Comparison of ENCODE assay signal across 20 cellular contexts in the genomic region with DNA sequence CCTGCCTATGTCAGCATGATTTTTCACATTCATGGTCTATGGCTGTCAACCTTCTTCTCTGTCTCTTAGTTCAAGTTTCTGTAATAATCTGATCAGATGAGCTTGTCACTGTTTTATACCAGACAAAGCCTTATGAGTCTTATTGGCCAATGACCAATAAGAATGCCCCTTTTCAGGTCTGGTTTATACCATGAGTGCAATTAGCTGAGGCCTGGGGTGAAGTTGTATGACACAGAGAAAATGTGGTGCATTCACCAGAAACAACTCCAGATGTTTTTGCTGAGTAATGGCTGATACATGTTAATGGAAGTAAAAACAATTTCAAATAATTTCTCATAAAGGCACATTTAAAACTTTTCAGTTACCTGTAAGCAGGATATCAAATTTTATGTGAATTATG.
"Had no signal": no experiment of that assay in that cellular context is flagged by ENCODE, and none has a peak within 500 bp of the region (broad histone marks: within the 10 kb centered on the region; RNA-seq: fewer than 3 reads in every experiment).

No MANE protein-coding gene starts in this region.

- H3K9me3 ChIP-seq: pancreas had no signal

- H3K4me3 ChIP-seq: cardiac muscle cell, lung, neural progenitor cell, pancreas had no signal

- H3K9ac ChIP-seq: neural progenitor cell had no signal

- H3K27me3 ChIP-seq: cardiac muscle cell, neural progenitor cell, pancreas had no signal

- DNase-seq: activated CD4-positive, alpha-beta memory T cell treated with anti-CD3 and anti-CD28 coated beads for 36 hours; activated CD4-positive, alpha-beta T cell treated with anti-CD3 and anti-CD28 coated beads for 36 hours; activated naive CD4-positive, alpha-beta T cell; activated naive CD8-positive, alpha-beta T cell treated with anti-CD3 and anti-CD28 coated beads for 36 hours; amniotic stem cell; effector CD8-positive, alpha-beta T cell; foreskin fibroblast; hippocampal formation; naive thymus-derived CD4-positive, alpha-beta T cell; pancreas; stimulated activated naive B cell treated with anti-CD40 and anti-IgM and Interleukin-4, amounts not matched to agents 10 μg/mL and 1 μg/mL and 100 μg/mL, for 72 hours; SW 1271 had no signal

- H3K36me3 Mint-ChIP-seq: activated CD4-positive, alpha-beta memory T cell treated with anti-CD3 and anti-CD28 coated beads for 36 hours; activated naive CD8-positive, alpha-beta T cell treated with anti-CD3 and anti-CD28 coated beads for 36 hours; naive thymus-derived CD4-positive, alpha-beta T cell; neural progenitor cell; stimulated activated naive B cell treated with anti-CD40 and anti-IgM and Interleukin-4, amounts not matched to agents 10 μg/mL and 1 μg/mL and 100 μg/mL, for 72 hours; WTC11 had no signal

- H3K9me3 Mint-ChIP-seq: dendritic cell treated with granulocyte-macrophage colony-stimulating factor and Interleukin-4, amounts not matched to agents 40 ng/mL and 50 ng/mL, for 4 days; neural progenitor cell; WTC11 had no signal

- H3K36me3 ChIP-seq: cardiac muscle cell, neural progenitor cell, pancreas had no signal

- H3K27ac Mint-ChIP-seq: activated CD4-positive, alpha-beta memory T cell treated with anti-CD3 and anti-CD28 coated beads for 36 hours; activated CD4-positive, alpha-beta T cell treated with anti-CD3 and anti-CD28 coated beads for 36 hours; activated naive CD8-positive, alpha-beta T cell treated with anti-CD3 and anti-CD28 coated beads for 36 hours; activated T-helper 17 cell treated with anti-CD3 and anti-CD28 coated beads, Interleukin-2, amount 50 U/mL, for 72 hours; dendritic cell treated with granulocyte-macrophage colony-stimulating factor and Interleukin-4, amounts not matched to agents 40 ng/mL and 50 ng/mL, for 4 days; naive thymus-derived CD4-positive, alpha-beta T cell; stimulated activated naive B cell treated with anti-CD40 and anti-IgM and Interleukin-4, amounts not matched to agents 10 μg/mL and 1 μg/mL and 100 μg/mL, for 72 hours; T-helper 2 cell treated with Interferon-gamma antibody and Interleukin-4, amounts not matched to agents 5 μg/mL and 100 μg/mL, for 36 hours; WTC11 had no signal

- H3K4me1 Mint-ChIP-seq: activated CD4-positive, alpha-beta T cell treated with anti-CD3 and anti-CD28 coated beads for 36 hours; activated naive CD8-positive, alpha-beta T cell treated with anti-CD3 and anti-CD28 coated beads for 36 hours; activated T-helper 17 cell treated with anti-CD3 and anti-CD28 coated beads, Interleukin-2, amount 50 U/mL, for 72 hours; naive thymus-derived CD4-positive, alpha-beta T cell; stimulated activated naive B cell treated with anti-CD40 and anti-IgM and Interleukin-4, amounts not matched to agents 10 μg/mL and 1 μg/mL and 100 μg/mL, for 72 hours had no signal

- FAIRE-seq: endothelial cell of umbilical vein had no signal

- H3K27ac ChIP-seq: cardiac muscle cell, neural progenitor cell, pancreas had no signal

- H3K4me2 ChIP-seq: neural progenitor cell had no signal

- H3K4me1 ChIP-seq: pancreas had no signal

- H3K27me3 Mint-ChIP-seq: activated CD4-positive, alpha-beta memory T cell treated with anti-CD3 and anti-CD28 coated beads for 36 hours; activated CD4-positive, alpha-beta T cell treated with anti-CD3 and anti-CD28 coated beads for 36 hours; activated naive CD8-positive, alpha-beta T cell treated with anti-CD3 and anti-CD28 coated beads for 36 hours; activated T-helper 17 cell treated with anti-CD3 and anti-CD28 coated beads, Interleukin-2, amount 50 U/mL, for 72 hours; dendritic cell treated with granulocyte-macrophage colony-stimulating factor and Interleukin-4, amounts not matched to agents 40 ng/mL and 50 ng/mL, for 4 days; naive thymus-derived CD4-positive, alpha-beta T cell; stimulated activated naive B cell treated with anti-CD40 and anti-IgM and Interleukin-4, amounts not matched to agents 10 μg/mL and 1 μg/mL and 100 μg/mL, for 72 hours had no signal

- H3K4me3 Mint-ChIP-seq: activated CD4-positive, alpha-beta memory T cell treated with anti-CD3 and anti-CD28 coated beads for 36 hours; activated CD4-positive, alpha-beta T cell treated with anti-CD3 and anti-CD28 coated beads for 36 hours; activated naive CD8-positive, alpha-beta T cell treated with anti-CD3 and anti-CD28 coated beads for 36 hours; activated T-helper 17 cell treated with anti-CD3 and anti-CD28 coated beads, Interleukin-2, amount 50 U/mL, for 72 hours; dendritic cell treated with granulocyte-macrophage colony-stimulating factor and Interleukin-4, amounts not matched to agents 40 ng/mL and 50 ng/mL, for 4 days; naive thymus-derived CD4-positive, alpha-beta T cell; neural progenitor cell; stimulated activated naive B cell treated with anti-CD40 and anti-IgM and Interleukin-4, amounts not matched to agents 10 μg/mL and 1 μg/mL and 100 μg/mL, for 72 hours; T-helper 2 cell treated with Interferon-gamma antibody and Interleukin-4, amounts not matched to agents 5 μg/mL and 100 μg/mL, for 36 hours; WTC11 had no signal
